Comparison of ENCODE assay signal across 29 cellular contexts in genomic region chr18:75034937-75035336, GRCh38.
"Had no signal": no experiment of that assay in that cellular context is flagged by ENCODE, and none has a peak within 500 bp of the region (broad histone marks: within the 10 kb centered on the region; RNA-seq: fewer than 3 reads in every experiment).

No MANE protein-coding gene starts in this region.

- H3K4me1 ChIP-seq: adrenal gland, body of pancreas, foreskin keratinocyte, gastrocnemius medialis, heart left ventricle had no signal

- H3K36me3 ChIP-seq: adrenal gland, gastrocnemius medialis, heart left ventricle had no signal

- H2AFZ ChIP-seq: hepatocyte had no signal

- H3K27ac ChIP-seq: adrenal gland, body of pancreas, epithelial cell of prostate, foreskin keratinocyte, gastrocnemius medialis, heart left ventricle, hepatocyte had no signal

- H3K4me3 ChIP-seq: adrenal gland, body of pancreas, gastrocnemius medialis, heart left ventricle, hepatocyte had no signal

- H3K9me3 ChIP-seq: adrenal gland, body of pancreas, gastrocnemius medialis, heart left ventricle had no signal

- H3K27me3 ChIP-seq: adrenal gland, body of pancreas, foreskin keratinocyte, gastrocnemius medialis, heart left ventricle, hepatocyte had no signal

- DNase-seq: activated CD4-positive, alpha-beta memory T cell treated with anti-CD3 and anti-CD28 coated beads for 36 hours; activated CD4-positive, alpha-beta T cell treated with anti-CD3 and anti-CD28 coated beads for 36 hours; activated CD4-positive, alpha-beta T cell treated with anti-CD3 and anti-CD28 coated beads, Interleukin-2, amount 10 ng/mL, durations not matched to agents 24 days and 14 days; activated CD4-positive, CD25-positive, alpha-beta regulatory T cell; activated CD4-positive, CD25-positive, alpha-beta regulatory T cell treated with anti-CD3 and anti-CD28 coated beads, Interleukin-2, amount 50 U/mL, for 72 hours; activated CD8-positive, alpha-beta memory T cell treated with anti-CD3 and anti-CD28 coated beads, Interleukin-2, amount 10 ng/mL, durations not matched to agents 7 days and 5 days; activated CD8-positive, alpha-beta memory T cell treated with anti-CD3 and anti-CD28 coated beads, Interleukin-2, amount 50 U/mL, for 4 hours; activated CD8-positive, alpha-beta T cell treated with anti-CD3 and anti-CD28 coated beads, Interleukin-2, amount 10 ng/mL, durations not matched to agents 7 days and 5 days; activated effector memory CD4-positive, alpha-beta T cell treated with anti-CD3 and anti-CD28 coated beads, Interleukin-2, amount 50 U/mL, for 16 hours; activated naive CD4-positive, alpha-beta T cell treated with anti-CD3 and anti-CD28 coated beads for 36 hours; activated naive CD8-positive, alpha-beta T cell treated with anti-CD3 and anti-CD28 coated beads for 36 hours; activated naive CD8-positive, alpha-beta T cell treated with anti-CD3 and anti-CD28 coated beads, Interleukin-2, amount 50 U/mL, for 24 hours; activated T-cell treated with anti-CD3 and anti-CD28 coated beads, Interleukin-2, amount 50 U/mL, for 1 hour; activated T-cell treated with anti-CD3 and anti-CD28 coated beads, Interleukin-2, amount 50 U/mL, for 48 hours; adrenal gland; amygdala; aorta; body of pancreas; caudate nucleus; cortex of kidney; dermis blood vessel endothelial cell; effector CD8-positive, alpha-beta T cell; foreskin keratinocyte; gastrocnemius medialis; glutamatergic neuron; heart left ventricle; T-helper 2 cell had no signal

- H3K4me2 ChIP-seq: hepatocyte had no signal

- ATAC-seq: activated CD8-positive, alpha-beta memory T cell treated with anti-CD3 and anti-CD28 coated beads, Interleukin-2, amount 10 ng/mL, durations not matched to agents 7 days and 5 days; activated CD8-positive, alpha-beta T cell treated with anti-CD3 and anti-CD28 coated beads, Interleukin-2, amount 10 ng/mL, durations not matched to agents 7 days and 5 days; activated naive CD8-positive, alpha-beta T cell treated with anti-CD3 and anti-CD28 coated beads, Interleukin-2, amount 50 U/mL, for 24 hours; body of pancreas; foreskin keratinocyte; gastrocnemius medialis; heart left ventricle had no signal
